In the genomic region with DNA sequence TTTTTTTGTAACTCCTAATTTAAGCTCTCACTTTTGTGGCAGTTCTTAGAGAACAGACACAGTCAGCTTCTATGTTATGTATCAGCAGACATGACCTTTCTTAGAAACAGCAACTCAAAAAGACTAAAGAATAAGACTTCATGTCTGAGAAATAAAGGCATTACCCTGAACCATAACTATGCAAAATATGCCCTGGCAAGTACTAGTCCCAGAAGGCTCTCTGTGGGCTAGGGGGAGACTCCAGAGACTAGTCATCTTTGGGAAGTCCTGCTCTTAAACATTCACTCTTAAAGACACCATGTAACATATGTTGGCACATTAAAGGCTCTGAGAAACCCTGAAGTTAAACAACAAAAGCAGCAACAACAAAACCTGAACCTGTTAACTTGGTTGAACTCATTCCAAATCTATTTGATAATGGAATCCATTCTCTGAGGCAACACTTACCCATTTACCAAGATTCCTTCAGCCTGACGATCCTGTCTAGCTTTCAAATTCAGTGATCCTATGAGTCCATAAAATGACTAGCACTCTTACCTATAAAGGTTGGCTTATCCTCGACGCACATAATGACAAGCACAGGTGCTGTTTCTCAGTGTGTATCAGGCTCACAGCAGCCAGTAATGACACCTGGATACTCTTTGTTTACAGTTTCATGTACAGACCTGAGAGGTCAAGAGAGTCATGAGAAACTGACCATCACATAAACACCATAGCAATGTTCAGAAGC, we compare ENCODE assay signal across 12 cellular contexts.
DNase-seq lines count a peak whose midpoint lies in the region; ATAC-seq, FAIRE-seq and TF ChIP-seq lines count a peak whose summit lies in the region.
"Had no signal": no experiment of that assay in that cellular context is flagged by ENCODE, and none has a peak within 500 bp of the region (broad histone marks: within the 10 kb centered on the region; RNA-seq: fewer than 3 reads in every experiment).

No MANE protein-coding gene starts in this region.

- WGBS in heart left ventricle, 4 donors, result 88 to 91% (median 90%) methylated on average over 3 of the region's 3 CpGs

- intact Hi-C loops in heart left ventricle (cut with DNase I), result no loop called here

- H3K27ac Mint-ChIP-seq in activated T-cell treated with anti-CD3 and anti-CD28 coated beads, Interleukin-2, amount 50 U/mL, for 24 hours, result peak overlapping the region; percentile 71
- H3K27ac Mint-ChIP-seq in astrocyte (ENCODE audit: unreplicated experiment), result peak overlapping the region; percentile 88
- peak overlapping the region; percentile 98 for H3K27ac Mint-ChIP-seq in stimulated activated effector memory CD8-positive, alpha-beta T cell treated with anti-CD3 and anti-CD28 coated beads, Interleukin-12 subunit alpha, Interleukin-12 subunit beta, amount 100 ng/mL, for 72 hours
- H3K27ac Mint-ChIP-seq: activated naive CD8-positive, alpha-beta T cell treated with anti-CD3 and anti-CD28 coated beads, Interleukin-2, amount 10 ng/mL, durations not matched to agents 7 days and 5 days had no signal

- no peaks in the 10 kb centered on the region for H3K36me3 ChIP-seq in astrocyte (ENCODE audit: insufficient read depth, low read length)
- H3K36me3 ChIP-seq in heart left ventricle, result no peaks in the 10 kb centered on the region
- H3K36me3 ChIP-seq: thoracic aorta had no signal

- DNase-seq in activated T-cell treated with anti-CD3 and anti-CD28 coated beads, Interleukin-2, amount 50 U/mL, for 24 hours, result no peak
- DNase-seq in activated T-cell treated with anti-CD3 and anti-CD28 coated beads for 4 hours (no peak), astrocyte (ENCODE audit: low read depth) (peak; percentile 92), heart left ventricle (no peak), COR-L47 (lab: John Stamatoyannopoulos, UW) (no peak), mesenteric fat pad (ENCODE audit: low spot score) (no peak)
- DNase-seq in stimulated activated effector memory CD8-positive, alpha-beta T cell treated with anti-CD3 and anti-CD28 coated beads, Interleukin-12 subunit alpha, Interleukin-12 subunit beta, amount 100 ng/mL, for 72 hours (ENCODE audit: low spot score in 2 of 2), result peak in 1 of 2 donors; percentile 47
- DNase-seq: activated naive CD8-positive, alpha-beta T cell treated with anti-CD3 and anti-CD28 coated beads, Interleukin-2, amount 10 ng/mL, durations not matched to agents 7 days and 5 days had no signal

- H3K4me3 ChIP-seq in astrocyte (ENCODE audit: insufficient read depth, low read depth, low read length), result no peak overlapping the region
- no peak overlapping the region for H3K4me3 ChIP-seq in heart left ventricle
- H3K4me3 ChIP-seq: thoracic aorta had no signal

- H3K36me3 Mint-ChIP-seq in activated T-cell treated with anti-CD3 and anti-CD28 coated beads, Interleukin-2, amount 50 U/mL, for 24 hours (ENCODE audit: low read depth), result peaks cover 28% of the 10 kb centered on the region
- peaks cover 5% of the 10 kb centered on the region for H3K36me3 Mint-ChIP-seq in astrocyte (ENCODE audit: low read depth, unreplicated experiment)
- H3K36me3 Mint-ChIP-seq in stimulated activated effector memory CD8-positive, alpha-beta T cell treated with anti-CD3 and anti-CD28 coated beads, Interleukin-12 subunit alpha, Interleukin-12 subunit beta, amount 100 ng/mL, for 72 hours, result peaks cover 32% of the 10 kb centered on the region
- H3K36me3 Mint-ChIP-seq: CD14-positive monocyte had no signal

- TF ChIP-seq CTCF in astrocyte (IDR thresholded peaks at IDR 0.05; ENCODE audit: insufficient read depth, low read depth, low read length), result no peak
- TF ChIP-seq CTCF in heart left ventricle (IDR thresholded peaks at IDR 0.05), result no peak

- peaks cover 93% of the 10 kb centered on the region for H3K4me1 Mint-ChIP-seq in activated T-cell treated with anti-CD3 and anti-CD28 coated beads, Interleukin-2, amount 50 U/mL, for 24 hours (ENCODE audit: low read depth)
- peaks cover 44% of the 10 kb centered on the region for H3K4me1 Mint-ChIP-seq in astrocyte (ENCODE audit: low read depth, unreplicated experiment)
- H3K4me1 Mint-ChIP-seq in stimulated activated effector memory CD8-positive, alpha-beta T cell treated with anti-CD3 and anti-CD28 coated beads, Interleukin-12 subunit alpha, Interleukin-12 subunit beta, amount 100 ng/mL, for 72 hours, result peaks cover 97% of the 10 kb centered on the region

- H3K27me3 Mint-ChIP-seq in activated T-cell treated with anti-CD3 and anti-CD28 coated beads, Interleukin-2, amount 50 U/mL, for 24 hours, result no peaks in the 10 kb centered on the region
- no peaks in the 10 kb centered on the region for H3K27me3 Mint-ChIP-seq in astrocyte (ENCODE audit: low read depth, unreplicated experiment)
- H3K27me3 Mint-ChIP-seq: activated naive CD8-positive, alpha-beta T cell treated with anti-CD3 and anti-CD28 coated beads, Interleukin-2, amount 10 ng/mL, durations not matched to agents 7 days and 5 days had no signal

- ATAC-seq in HG02840 (IDR thresholded peaks at IDR 0.05; ENCODE audit: low FRiP score, unreplicated experiment) (peak; percentile 52), heart left ventricle (no peak)
- peak; percentile 59 for ATAC-seq in stimulated activated effector memory CD8-positive, alpha-beta T cell treated with anti-CD3 and anti-CD28 coated beads, Interleukin-12 subunit alpha, Interleukin-12 subunit beta, amount 100 ng/mL, for 72 hours
- ATAC-seq: sciatic nerve had no signal

- H3K4me2 ChIP-seq in astrocyte (ENCODE audit: low read length), result peak overlapping the region; percentile 31

- no peaks in the 10 kb centered on the region for H3K9me3 ChIP-seq in astrocyte (ENCODE audit: insufficient read depth, low read depth, low read length)
- no peaks in the 10 kb centered on the region for H3K9me3 ChIP-seq in heart left ventricle
- H3K9me3 ChIP-seq: thoracic aorta had no signal

- FAIRE-seq in astrocyte (lab: Jason Lieb, UNC), result peak; percentile 60

- H3K27ac ChIP-seq in astrocyte (ENCODE audit: low read depth, low read length) (peak overlapping the region; percentile 39), heart left ventricle (no peak overlapping the region)
- H3K27ac ChIP-seq: thoracic aorta had no signal

- H3K9me3 Mint-ChIP-seq in activated T-cell treated with anti-CD3 and anti-CD28 coated beads, Interleukin-2, amount 50 U/mL, for 24 hours, result no peaks in the 10 kb centered on the region
- H3K9me3 Mint-ChIP-seq in astrocyte (ENCODE audit: unreplicated experiment), result no peaks in the 10 kb centered on the region
- H3K9me3 Mint-ChIP-seq in stimulated activated effector memory CD8-positive, alpha-beta T cell treated with anti-CD3 and anti-CD28 coated beads, Interleukin-12 subunit alpha, Interleukin-12 subunit beta, amount 100 ng/mL, for 72 hours, result no peaks in the 10 kb centered on the region
- H3K9me3 Mint-ChIP-seq: activated naive CD8-positive, alpha-beta T cell treated with anti-CD3 and anti-CD28 coated beads, Interleukin-2, amount 10 ng/mL, durations not matched to agents 7 days and 5 days had no signal

- no peak overlapping the region for H2AFZ ChIP-seq in astrocyte (ENCODE audit: low read depth, low read length)

- peaks cover 30% of the 10 kb centered on the region for H3K4me1 ChIP-seq in astrocyte (ENCODE audit: insufficient read depth, low read length)
- peaks cover 0 to 35% (median 8%) of the 10 kb centered on the region in 12 donors for H3K4me1 ChIP-seq in heart left ventricle

- no peak for TF ChIP-seq POLR2A in heart left ventricle (IDR thresholded peaks at IDR 0.05)

- H3K27me3 ChIP-seq in astrocyte (ENCODE audit: insufficient read depth, low read length) (no peaks in the 10 kb centered on the region), heart left ventricle (no peaks in the 10 kb centered on the region)

- H4K20me1 ChIP-seq in astrocyte (ENCODE audit: insufficient read depth, low read length), result peaks cover 14% of the 10 kb centered on the region

- H3K9ac ChIP-seq in astrocyte (ENCODE audit: low read length), result no peak overlapping the region

- H3K4me3 Mint-ChIP-seq in activated T-cell treated with anti-CD3 and anti-CD28 coated beads, Interleukin-2, amount 50 U/mL, for 24 hours, result no peak overlapping the region
- H3K4me3 Mint-ChIP-seq in astrocyte (ENCODE audit: unreplicated experiment), result no peak overlapping the region
- H3K4me3 Mint-ChIP-seq in stimulated activated effector memory CD8-positive, alpha-beta T cell treated with anti-CD3 and anti-CD28 coated beads, Interleukin-12 subunit alpha, Interleukin-12 subunit beta, amount 100 ng/mL, for 72 hours, result peak overlapping the region; percentile 71
- H3K4me3 Mint-ChIP-seq: activated naive CD8-positive, alpha-beta T cell treated with anti-CD3 and anti-CD28 coated beads, Interleukin-2, amount 10 ng/mL, durations not matched to agents 7 days and 5 days; CD14-positive monocyte had no signal

- H3K79me2 ChIP-seq in astrocyte (ENCODE audit: insufficient read depth, low read length), result peaks cover 96% of the 10 kb centered on the region

Comparison
In these comparisons a context has a peak if more than half of its experiments do, and no peak if none do; other contexts are left out.
1. ATAC-seq: peak in HG02840 (single experiment) and stimulated activated effector memory CD8-positive, alpha-beta T cell treated with anti-CD3 and anti-CD28 coated beads, Interleukin-12 subunit alpha, Interleukin-12 subunit beta, amount 100 ng/mL, for 72 hours (single experiment); none in heart left ventricle (0 of 4).
2. Peak in every context shown above with its lines, with median percentiles within 50 percentile points of each other: H3K27ac Mint-ChIP-seq.